ENCODE assay signal across 8 cellular contexts in genomic region chr5:141338538-141339306, GRCh38. TPM values are rescaled to one million over a fixed set of nuclear protein-coding genes. Genes with fewer than 3 reads are reported as not detected.
A peak's percentile ranks its signal among the peaks of the same experiment; 100 is the strongest.
DNase-seq lines count a peak whose midpoint lies in the region; ATAC-seq, FAIRE-seq and TF ChIP-seq lines count a peak whose summit lies in the region.

PCDHGA2 (plus strand) TSS chr5:141338760.

- TF ChIP-seq EP300 in K562 (IDR thresholded peaks at IDR 0.05; ENCODE audit: low read length), result no peak

- peak; percentile 40 for FAIRE-seq in K562 (lab: Jason Lieb, UNC)

- no peaks in the 10 kb centered on the region for H3K9me3 ChIP-seq in K562 (replicated peaks; ENCODE audit: control insufficient read depth, insufficient read depth, low read depth, low read length)

- H2AFZ ChIP-seq in K562 (ENCODE audit: low read depth, low read length), result peak within 1 kb of the TSS; percentile 76

- in situ Hi-C loops in K562 (cut with MboI), result no loop called here

- DNase-seq in AG09309 (ENCODE audit: low read depth) (no peak), HEK293T (ENCODE audit: extremely low spot score) (peak; percentile 20), K562 (ENCODE audit: extremely low read depth in 1 of 4, low spot score in 3 of 4) (peak; percentile 57 to 67 (median 62)), left lobe of liver (ENCODE audit: low spot score) (no peak), AML-193 (lab: John Stamatoyannopoulos, UW) (no peak)
- no peak for DNase-seq in activated CD8-positive, alpha-beta memory T cell treated with anti-CD3 and anti-CD28 coated beads, Interleukin-2, amount 50 U/mL, for 48 hours

- peaks cover 0 to 6% of the 10 kb centered on the region in 2 experiments; a peak in 3 of 5 replicates for H3K4me1 ChIP-seq in K562 (replicated peaks in 1 of 2; ENCODE audit: control insufficient read depth in 2 of 2, insufficient read depth in 2 of 2, low read length in 2 of 2)

- no peaks in the 10 kb centered on the region for H3K9me1 ChIP-seq in K562 (ENCODE audit: control insufficient read depth, insufficient read depth, low read length)

- peaks cover 10 to 26% of the 10 kb centered on the region in 2 experiments; a peak in 4 of 5 replicates for H3K27me3 ChIP-seq in K562 (ENCODE audit: control insufficient read depth in 2 of 2, insufficient read depth in 2 of 2, low read length in 2 of 2)

- BruUV-seq in K562 (replicated peaks; lab: Mats Ljungman, UMichigan), result TSS peak; percentile 58

- no peaks in the 10 kb centered on the region for H4K20me1 ChIP-seq in K562 (replicated peaks; ENCODE audit: control insufficient read depth, insufficient read depth, low read length)

- POLR2A ChIA-PET in HEK293T (lab: Yijun Ruan, JAX) (interaction anchor here (2.1 kb wide), 1 partner anchor 18 kb away, joined by 7 read pairs; the partner anchor contains the start of gene TAF7), K562 (lab: Yijun Ruan, JAX) (interaction anchor here (0.8 to 1.3 kb wide), 4 partner anchors 8 to 48 kb away, joined by 3 to 5 read pairs (median 3); partner anchors contain the start of gene TAF7)

- peak; percentile 35 to 50; a peak in 3 of 4 replicates for TF ChIP-seq RAD21 in K562 (CRISPR knock-in tag; conservative IDR thresholded peaks at IDR 0.05 in 1 of 2, IDR thresholded peaks at IDR 0.05 in 1 of 2)

- intact Hi-C loops in K562 (cut with micrococcal nuclease), result loop anchor here (5.0 kb wide), 1 partner anchor 224 kb away; no protein-coding TSS in a partner anchor

- H3K36me3 ChIP-seq in K562 (ENCODE audit: control insufficient read depth, insufficient read depth, low read length), result no peaks in the 10 kb centered on the region

- 9% methylated on average over 26 of the region's 27 CpGs for WGBS in K562 (ENCODE audit: insufficient coverage, low coverage, missing lambda C conversion rate)

- peak within 1 kb of the TSS; percentile 72 for H3K4me2 ChIP-seq in K562 (ENCODE audit: insufficient read depth, low read length)

- peak within 1 kb of the TSS in 1 of 2 experiments; percentile 78; a peak in 2 of 4 replicates for H3K9ac ChIP-seq in K562 (ENCODE audit: insufficient read depth in 1 of 2, low read depth in 2 of 2, low read length in 2 of 2)

- TF ChIP-seq CTCF in AG09309 (IDR thresholded peaks at IDR 0.05; ENCODE audit: control insufficient read depth, insufficient read depth, low read depth, low read length, missing control alignments) (peak; percentile 73), K562 (IDR thresholded peaks at IDR 0.05 in 2 of 3, conservative IDR thresholded peaks at IDR 0.05 in 1 of 3; ENCODE audit: insufficient read depth in 2 of 3, low read depth in 1 of 3, low read length in 3 of 3) (peak; percentile 79 to 84 (median 82))

- peak within 1 kb of the TSS; percentile 53 for H3K4me3 ChIP-seq in AG09309 (ENCODE audit: control insufficient read depth, low read depth, low read length)
- peak within 1 kb of the TSS; percentile 34 for H3K4me3 ChIP-seq in K562

- ATAC-seq in K562 (peak; percentile 80), left lobe of liver (peak; percentile 58), HG03108 (IDR thresholded peaks at IDR 0.05; ENCODE audit: unreplicated experiment) (no peak), HG02571 (IDR thresholded peaks at IDR 0.05; ENCODE audit: unreplicated experiment) (no peak)

- no peaks in the 10 kb centered on the region for H3K79me2 ChIP-seq in K562 (ENCODE audit: control insufficient read depth, insufficient read depth, low read length)

- no peak within 1 kb of the TSS for H3K27ac ChIP-seq in K562 (ENCODE audit: extremely low read depth, low read depth, low read length)

- TF ChIP-seq POLR2A in K562 (conservative IDR thresholded peaks at IDR 0.05), result no peak

- CTCF ChIA-PET in HEK293T (lab: Yijun Ruan, JAX) (interaction anchor here (1.0 to 1.5 kb wide), 3 partner anchors 8 to 219 kb away, joined by 3 to 5 read pairs (median 4); partner anchors contain the start of genes PCDHGA1 and PCDHGA11), K562 (lab: Yijun Ruan, JAX; ENCODE audit: low intra/inter-chr PET ratio) (interaction anchor here (0.6 to 1.6 kb wide), 6 partner anchors 11 to 226 kb away, joined by 3 to 6 read pairs (median 3); partner anchors contain the start of genes PCDHB14, PCDHGA10 and PCDHGB1)

TF ChIP-seq in HEK293T, 16 proteins besides CTCF, POLR2A, EP300 and RAD21:
- TF ChIP-seq FOXA1 (IDR thresholded peaks at IDR 0.05) (no peak), FOXM1 (IDR thresholded peaks at IDR 0.05; ENCODE audit: borderline replicate concordance) (no peak), TARDBP (IDR thresholded peaks at IDR 0.05) (no peak), PKNOX1 (IDR thresholded peaks at IDR 0.05) (no peak), ZNF384 (IDR thresholded peaks at IDR 0.05) (no peak), FOXK2 (IDR thresholded peaks at IDR 0.05) (no peak), NFRKB (IDR thresholded peaks at IDR 0.05) (no peak), ARNT (IDR thresholded peaks at IDR 0.05) (no peak), SUZ12 (IDR thresholded peaks at IDR 0.05) (no peak), LEF1 (IDR thresholded peaks at IDR 0.05; ENCODE audit: borderline replicate concordance) (no peak), BHLHE40 (IDR thresholded peaks at IDR 0.05; ENCODE audit: borderline replicate concordance) (no peak), L3MBTL2 (conservative IDR thresholded peaks at IDR 0.05) (no peak), ELF4 (IDR thresholded peaks at IDR 0.05) (no peak), SP1 (IDR thresholded peaks at IDR 0.05) (no peak)

TF ChIP-seq in K562, 482 proteins besides CTCF, POLR2A, EP300 and RAD21:
- TF ChIP-seq NFATC3 (IDR thresholded peaks at IDR 0.05) (no peak), MAFG (tag; conservative IDR thresholded peaks at IDR 0.05) (0 out of 2 replicates have a peak, but pooled peaks have one; percentile 15), CEBPB (tag; IDR thresholded peaks at IDR 0.05) (peak; percentile 71), CEBPG (CRISPR knock-in tag; IDR thresholded peaks at IDR 0.05) (no peak), CEBPG (tag; conservative IDR thresholded peaks at IDR 0.05 in 1 of 2, IDR thresholded peaks at IDR 0.05 in 1 of 2) (peak in 1 of 2 experiments; percentile 33; a peak in 1 of 4 replicates), MAZ (CRISPR knock-in tag; conservative IDR thresholded peaks at IDR 0.05 in 1 of 2, IDR thresholded peaks at IDR 0.05 in 1 of 2) (0 out of 4 replicates have a peak, but pooled peaks of 1 of the 2 experiments have one; percentile 11), PREB (CRISPR knock-in tag; IDR thresholded peaks at IDR 0.05) (no peak), ZNF174 (CRISPR knock-in tag; IDR thresholded peaks at IDR 0.05) (no peak), USF1 (CRISPR knock-in tag; IDR thresholded peaks at IDR 0.05) (no peak), RAD51 (IDR thresholded peaks at IDR 0.05; ENCODE audit: borderline replicate concordance, low read depth) (no peak), SMC3 (conservative IDR thresholded peaks at IDR 0.05; ENCODE audit: insufficient read depth, low read depth, low read length) (0 out of 2 replicates have a peak, but pooled peaks have one; percentile 7), BDP1 (IDR thresholded peaks at IDR 0.05; ENCODE audit: insufficient read depth, insufficient read length) (no peak), L3MBTL2 (IDR thresholded peaks at IDR 0.05) (peak; percentile 30; the same call in 1 of the 2 replicates), HNRNPLL (IDR thresholded peaks at IDR 0.05; ENCODE audit: low read depth, low read length, poor library complexity, severe bottlenecking) (peak; percentile 62), YY1 (IDR thresholded peaks at IDR 0.05; ENCODE audit: borderline replicate concordance in 1 of 3, control insufficient read depth in 1 of 3, extremely low read depth in 1 of 3, insufficient read depth in 3 of 3, insufficient read length in 1 of 3, insufficient replicate concordance in 2 of 3, low read depth in 1 of 3, low read length in 2 of 3) (peak in 2 of 3 experiments; percentile 28 to 62)
TF ChIP-seq in K562: peak in this region for 8.

RNA-seq across cellular contexts. Expression of gene PCDHGA2, which starts in this region (rescaled TPM):
- 0.21 and 0.39 TPM in 2 replicates for total RNA-seq in K562 (2011; cell fraction: chromatin; rRNA removed; ENCODE audit: low replicate concordance)
- 0.13 and 0.33 TPM in 2 replicates for total RNA-seq in K562 (2011; cell fraction: nucleolus; rRNA removed)
- 0.23 and 0.29 TPM in 2 replicates for total RNA-seq in K562 (2011; cell fraction: nucleoplasm; rRNA removed)
- total RNA-seq in K562 (2014; rRNA removed), result 0.08 and 0.23 TPM in 2 replicates
- 0.03 and 0.07 TPM in 2 replicates for total RNA-seq in K562 (2014; rRNA removed; fragmentation: Illumina TruSeq; extraction: Trizol)
- 0.07 and 0.08 TPM in 2 replicates for total RNA-seq in K562 (2015; rRNA removed; fragmentation: Illumina TruSeq; extraction: Trizol)
- 0.18 and 0.27 TPM in 2 replicates for total RNA-seq in K562 (2021)
- polyA plus RNA-seq in K562 (2011; rRNA removed), result 0.03 and 0.10 TPM in 2 replicates
- 0.03 and 0.16 TPM in 2 replicates for polyA plus RNA-seq in K562 (2011; cell fraction: cytosol; rRNA removed)
- polyA plus RNA-seq in K562 (2011; cell fraction: nucleus; rRNA removed), result 0.04 and 0.33 TPM in 2 replicates
- polyA plus RNA-seq in K562 (2012), result 0.16 and 0.42 TPM in 2 replicates
- polyA plus RNA-seq in K562 (2014; fragmentation: Illumina TruSeq; extraction: Trizol), result 0.12 and 0.15 TPM in 2 replicates
- not detected for polyA plus RNA-seq in K562 (2014; fragmentation: Nextera tagmentation; extraction: Ambion mirVana)
- 0.18 and 0.27 TPM in 2 replicates for polyA plus RNA-seq in K562 (2014; rRNA removed)
- 0.18 TPM in 1 of 2 replicates, not detected in the other for polyA minus RNA-seq in K562 (2011; rRNA and poly(A)+ RNA removed)
- polyA minus RNA-seq in K562 (2011; cell fraction: cytosol; rRNA and poly(A)+ RNA removed), result not detected in 2 replicates
- polyA minus RNA-seq in K562 (2011; cell fraction: nucleus; rRNA and poly(A)+ RNA removed), result 0.27 TPM in 1 of 2 replicates, not detected in the other
- 1.1 TPM for total RNA-seq in left lobe of liver

Comparison
In these comparisons a context has a peak if more than half of its experiments do, and no peak if none do; other contexts are left out.
1. Peak in DNase-seq, ATAC-seq, H3K4me3 ChIP-seq and H3K4me2 ChIP-seq in K562; RNA of the gene not detected or under 1 TPM.